In the genomic region with DNA sequence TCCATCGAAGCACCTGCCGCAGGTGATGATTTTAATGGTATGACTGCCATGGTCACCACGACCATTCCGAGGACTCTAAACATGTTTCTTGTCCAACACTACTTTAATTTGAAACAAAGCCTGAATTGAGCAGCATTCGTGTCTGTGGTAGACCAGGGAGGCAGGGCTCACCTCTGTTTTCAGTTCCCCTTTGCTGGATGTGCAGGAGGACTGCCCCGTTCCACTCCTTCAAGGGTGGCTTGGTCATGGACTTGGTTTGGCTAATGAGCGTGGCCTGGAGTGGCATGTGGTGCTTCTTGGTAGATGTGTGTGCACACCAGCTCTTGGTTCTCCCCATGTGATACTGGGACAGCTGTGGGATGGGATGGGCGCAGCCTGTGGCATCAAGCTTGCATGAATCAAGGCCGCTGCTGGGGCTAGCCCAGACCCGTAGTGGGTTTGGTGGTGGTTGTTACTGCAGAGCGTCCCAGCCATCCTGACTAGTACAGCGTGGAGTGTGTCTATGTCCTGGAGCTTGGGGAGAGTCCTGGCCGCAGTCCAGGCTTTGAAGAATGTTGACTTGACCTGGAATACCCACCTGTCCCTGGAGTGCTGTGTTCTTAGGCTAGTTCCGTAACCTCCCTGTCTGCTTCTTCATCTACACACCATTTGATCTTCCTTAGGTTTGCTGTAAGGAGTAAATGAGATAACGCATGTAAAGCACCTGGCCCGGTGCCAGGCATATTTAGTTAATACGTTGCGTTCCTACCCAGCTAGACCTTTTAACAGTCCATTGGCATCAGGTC, we compare ENCODE assay signal across 10 cellular contexts. TPM values are rescaled to one million over a fixed set of nuclear protein-coding genes. Genes with fewer than 3 reads are reported as not detected.
DNase-seq lines count a peak whose midpoint lies in the region; ATAC-seq and TF ChIP-seq lines count a peak whose summit lies in the region.
"Had no signal": no experiment of that assay in that cellular context is flagged by ENCODE, and none has a peak within 500 bp of the region (broad histone marks: within the 10 kb centered on the region; RNA-seq: fewer than 3 reads in every experiment).

No MANE protein-coding gene starts in this region.

- H3K27ac ChIP-seq in HEK293 (ENCODE audit: extremely low read depth, low read depth, low read length) (no peak overlapping the region), lower lobe of right lung (no peak overlapping the region), sigmoid colon (no peak overlapping the region), suprapubic skin (no peak overlapping the region), PC-3 (ENCODE audit: low read length) (no peak overlapping the region)

- H3K4me3 ChIP-seq in HEK293 (ENCODE audit: low read depth, low read length): no peak overlapping the region
- H3K4me3 ChIP-seq in lower lobe of right lung: no peak overlapping the region
- H3K4me3 ChIP-seq in sigmoid colon: no peak overlapping the region
- H3K4me3 ChIP-seq in suprapubic skin: no peak overlapping the region
- H3K4me3 ChIP-seq in PC-3 (ENCODE audit: low read length): no peak overlapping the region

- H4K20me1 ChIP-seq in PC-3 (ENCODE audit: low read length): no peaks in the 10 kb centered on the region

- no TSS peak for BruUV-seq in PC-3 (replicated peaks; lab: Mats Ljungman, UMichigan)

- H3F3A ChIP-seq in PC-3 (ENCODE audit: low read length, unreplicated experiment): no peaks in the 10 kb centered on the region

- H3K9me2 ChIP-seq in PC-3 (replicated peaks; ENCODE audit: low read length): no peaks in the 10 kb centered on the region

- no peak for DNase-seq in lower lobe of right lung
- DNase-seq in sigmoid colon: no peak
- no peak for DNase-seq in suprapubic skin (ENCODE audit: low spot score in 2 of 2)
- DNase-seq in PC-3: no peak
- DNase-seq: amygdala, Calu3 had no signal

- TF ChIP-seq POLR2A in sigmoid colon (IDR thresholded peaks at IDR 0.05) (no peak), suprapubic skin (IDR thresholded peaks at IDR 0.05) (no peak)

- H3K27me3 ChIP-seq in lower lobe of right lung (ENCODE audit: low read depth) (no peaks in the 10 kb centered on the region), sigmoid colon (no peaks in the 10 kb centered on the region), suprapubic skin (no peaks in the 10 kb centered on the region), PC-3 (ENCODE audit: low read length) (no peaks in the 10 kb centered on the region)

- intact Hi-C loops in lower lobe of right lung (cut with DNase I): no loop called here
- intact Hi-C loops in sigmoid colon (cut with DNase I): no loop called here
- intact Hi-C loops in PC-3 (cut with micrococcal nuclease): no loop called here

- no peak overlapping the region for H3K9ac ChIP-seq in PC-3 (ENCODE audit: low read length)

- H2AFZ ChIP-seq in PC-3 (ENCODE audit: low read length): no peak overlapping the region

- WGBS in sigmoid colon, 2 donors: 88 to 92% methylated on average over 18 of the region's 18 CpGs
- 75% methylated on average over 16 of the region's 18 CpGs for WGBS in suprapubic skin

- POLR2A ChIA-PET in HEK293 (lab: Yijun Ruan, JAX) (no interaction called here), PC-3 (lab: Charles Lee; ENCODE audit: unreplicated experiment) (no interaction called here)

- peaks cover 9% of the 10 kb centered on the region for H3K4me1 ChIP-seq in HEK293 (ENCODE audit: control insufficient read depth, insufficient read depth, low read length)
- H3K4me1 ChIP-seq in lower lobe of right lung: no peaks in the 10 kb centered on the region
- peaks cover 0 to 10% (median 5%) of the 10 kb centered on the region in 4 donors for H3K4me1 ChIP-seq in sigmoid colon
- H3K4me1 ChIP-seq in suprapubic skin: no peaks in the 10 kb centered on the region
- H3K4me1 ChIP-seq in PC-3 (ENCODE audit: insufficient read depth, low read length): no peaks in the 10 kb centered on the region

- H3K9me3 ChIP-seq in HEK293 (ENCODE audit: control insufficient read depth, insufficient read depth, low read depth, low read length) (peaks cover 4% of the 10 kb centered on the region; the same call in 1 of the 2 replicates), lower lobe of right lung (no peaks in the 10 kb centered on the region), sigmoid colon (no peaks in the 10 kb centered on the region), suprapubic skin (peaks cover 3% of the 10 kb centered on the region), PC-3 (ENCODE audit: low read length) (no peaks in the 10 kb centered on the region)

- no peaks in the 10 kb centered on the region for H3K79me2 ChIP-seq in PC-3 (ENCODE audit: low read length)

- TF ChIP-seq EP300 in sigmoid colon (IDR thresholded peaks at IDR 0.05) (no peak), suprapubic skin (IDR thresholded peaks at IDR 0.05) (no peak)

- no peaks in the 10 kb centered on the region for H3K36me3 ChIP-seq in HEK293 (ENCODE audit: control insufficient read depth in 2 of 2, insufficient read depth in 1 of 2, low read length in 2 of 2)
- H3K36me3 ChIP-seq in lower lobe of right lung: no peaks in the 10 kb centered on the region
- H3K36me3 ChIP-seq in sigmoid colon: no peaks in the 10 kb centered on the region
- peaks cover 4% of the 10 kb centered on the region for H3K36me3 ChIP-seq in suprapubic skin
- H3K36me3 ChIP-seq in PC-3 (ENCODE audit: low read depth, low read length): no peaks in the 10 kb centered on the region

- ATAC-seq in GM18907 (IDR thresholded peaks at IDR 0.05; ENCODE audit: unreplicated experiment) (peak; percentile 95), HG03457 (IDR thresholded peaks at IDR 0.05; ENCODE audit: unreplicated experiment) (peak; percentile 86), lower lobe of right lung (peak; percentile 9 to 35), PC-3 (no peak), HG03439 (IDR thresholded peaks at IDR 0.05; ENCODE audit: unreplicated experiment) (no peak)

- TF ChIP-seq CTCF in HEK293 (tag by site-specific recombination; IDR thresholded peaks at IDR 0.05): no peak
- no peak for TF ChIP-seq CTCF in lower lobe of right lung (IDR thresholded peaks at IDR 0.05)
- TF ChIP-seq CTCF in sigmoid colon (IDR thresholded peaks at IDR 0.05): no peak
- no peak for TF ChIP-seq CTCF in suprapubic skin (IDR thresholded peaks at IDR 0.05)
- no peak for TF ChIP-seq CTCF in PC-3 (conservative IDR thresholded peaks at IDR 0.05; ENCODE audit: low read depth, low read length)

- CTCF ChIA-PET in HEK293 (lab: Yijun Ruan, JAX): interaction anchor here (1.2 kb wide), 1 partner anchor 9 kb away, joined by 3 read pairs; no protein-coding TSS in a partner anchor
- CTCF ChIA-PET in PC-3 (lab: Charles Lee): no interaction called here

- no peak overlapping the region for H3K4me2 ChIP-seq in PC-3 (ENCODE audit: low read length)

TF ChIP-seq in HEK293, 187 proteins besides CTCF, POLR2A, EP300 and RAD21:
- peak; percentile 73; the same call in 1 of the 2 replicates for TF ChIP-seq ZNF549 (tag by site-specific recombination; IDR thresholded peaks at IDR 0.05)
- peak; percentile 85 for TF ChIP-seq ZNF600 (tag by site-specific recombination; IDR thresholded peaks at IDR 0.05)
- peak; percentile 8; the same call in 1 of the 2 replicates for TF ChIP-seq OSR2 (tag by site-specific recombination; IDR thresholded peaks at IDR 0.05)
- no peak for TF ChIP-seq ZNF391 (tag by site-specific recombination; IDR thresholded peaks at IDR 0.05; ENCODE audit: borderline replicate concordance, low read depth)
- TF ChIP-seq ZNF341 (tag by site-specific recombination; IDR thresholded peaks at IDR 0.05; ENCODE audit: low read depth): 0 out of 2 replicates have a peak, but pooled peaks have one; percentile 13
- TF ChIP-seq WT1 (tag by site-specific recombination; IDR thresholded peaks at IDR 0.05): peak; percentile 90
- TF ChIP-seq ZSCAN23 (tag by site-specific recombination; IDR thresholded peaks at IDR 0.05): no peak
- TF ChIP-seq HOXA7 (CRISPR knock-in tag; IDR thresholded peaks at IDR 0.05; ENCODE audit: borderline replicate concordance): no peak
- 0 out of 2 replicates have a peak, but pooled peaks have one; percentile 26 for TF ChIP-seq ZNF350 (tag by site-specific recombination; IDR thresholded peaks at IDR 0.05)
- TF ChIP-seq ZNF561 (tag by site-specific recombination; IDR thresholded peaks at IDR 0.05; ENCODE audit: borderline replicate concordance): peak; percentile 36; the same call in 1 of the 2 replicates
- peak; percentile 45; the same call in 1 of the 2 replicates for TF ChIP-seq ZNF133 (tag by site-specific recombination; IDR thresholded peaks at IDR 0.05)
- peak; percentile 92 for TF ChIP-seq TRIM28 (IDR thresholded peaks at IDR 0.05; ENCODE audit: borderline replicate concordance, low read length)
- TF ChIP-seq ZNF292 (tag by site-specific recombination; IDR thresholded peaks at IDR 0.05; ENCODE audit: borderline replicate concordance, low read depth): no peak
- peak; percentile 37; the same call in 1 of the 2 replicates for TF ChIP-seq ZNF610 (tag by site-specific recombination; IDR thresholded peaks at IDR 0.05; ENCODE audit: borderline replicate concordance)
- 0 out of 2 replicates have a peak, but pooled peaks have one; percentile 21 for TF ChIP-seq ZXDB (tag by site-specific recombination; IDR thresholded peaks at IDR 0.05)
- TF ChIP-seq ZNF37A (tag by site-specific recombination; IDR thresholded peaks at IDR 0.05): 0 out of 2 replicates have a peak, but pooled peaks have one; percentile 34
- TF ChIP-seq ZNF184 (tag by site-specific recombination; IDR thresholded peaks at IDR 0.05): 0 out of 2 replicates have a peak, but pooled peaks have one; percentile 33

RNA-seq across cellular contexts. Expression of gene MGMT, which starts 34.8 kb away (rescaled TPM):
- total RNA-seq in lower lobe of right lung: 19.9 TPM
- 10 to 100 TPM; 24.3 to 40.3 (median 29.9) TPM for total RNA-seq in sigmoid colon
- 10 to 100 TPM in 2 of 3 donors, 1 to 10 TPM in 1; 7.2 to 21.0 (median 15.8) TPM for polyA plus RNA-seq in sigmoid colon
- total RNA-seq in suprapubic skin: 10 to 100 TPM; 25.6 to 32.2 (median 29.5) TPM
- 19.8 and 21.8 TPM in 2 replicates for total RNA-seq in PC-3 (2014; rRNA removed)

Comparison
In these comparisons a context has a peak if more than half of its experiments do, and no peak if none do; other contexts are left out.
1. ATAC-seq: peak in GM18907 (single experiment), HG03457 (single experiment) and lower lobe of right lung (2 of 2); none in PC-3 (single experiment) and HG03439 (single experiment).